8 cellular contexts compared by ENCODE assay signal in genomic region chr11:31509412-31510345, GRCh38. TPM values are rescaled to one million over a fixed set of nuclear protein-coding genes. Genes with fewer than 3 reads are reported as not detected.
DNase-seq lines count a peak whose midpoint lies in the region; ATAC-seq and TF ChIP-seq lines count a peak whose summit lies in the region.

ELP4 (plus strand) TSS chr11:31509767; CDS start chr11:31509785, 18 bp downstream.
IMMP1L (minus strand) TSS chr11:31509622; CDS start chr11:31463276, 46,346 bp downstream.

- H3K4me1 Mint-ChIP-seq in activated naive CD8-positive, alpha-beta T cell treated with anti-CD3 and anti-CD28 coated beads, Interleukin-2, amount 50 U/mL, for 24 hours, result peaks cover 31% of the 10 kb centered on the region
- peaks cover 24% of the 10 kb centered on the region for H3K4me1 Mint-ChIP-seq in type B pancreatic cell (ENCODE audit: unreplicated experiment)

- H3K4me3 Mint-ChIP-seq in activated naive CD8-positive, alpha-beta T cell treated with anti-CD3 and anti-CD28 coated beads, Interleukin-2, amount 50 U/mL, for 24 hours, result peak within 1 kb of the TSS; percentile 98
- H3K4me3 Mint-ChIP-seq in type B pancreatic cell, result peak within 1 kb of the TSS; percentile 100

- intact Hi-C loops in cardiac septum (cut with DNase I), result no loop called here

- no peaks in the 10 kb centered on the region for H3K9me3 Mint-ChIP-seq in activated naive CD8-positive, alpha-beta T cell treated with anti-CD3 and anti-CD28 coated beads, Interleukin-2, amount 50 U/mL, for 24 hours
- H3K9me3 Mint-ChIP-seq in type B pancreatic cell, result no peaks in the 10 kb centered on the region

- peaks cover 2% of the 10 kb centered on the region for H3K36me3 Mint-ChIP-seq in activated naive CD8-positive, alpha-beta T cell treated with anti-CD3 and anti-CD28 coated beads, Interleukin-2, amount 50 U/mL, for 24 hours (ENCODE audit: low read depth)
- H3K36me3 Mint-ChIP-seq in type B pancreatic cell, result peaks cover 15% of the 10 kb centered on the region

- TF ChIP-seq CTCF in GM12865 (IDR thresholded peaks at IDR 0.05; ENCODE audit: insufficient read depth, low read depth, low read length, missing control alignments) (no peak), type B pancreatic cell (conservative IDR thresholded peaks at IDR 0.05) (no peak)

- H3K4me3 ChIP-seq in GM12865 (ENCODE audit: low read depth, low read length), result peak within 1 kb of the TSS; percentile 84

- peaks cover 1% of the 10 kb centered on the region for H3K27me3 Mint-ChIP-seq in activated naive CD8-positive, alpha-beta T cell treated with anti-CD3 and anti-CD28 coated beads, Interleukin-2, amount 50 U/mL, for 24 hours
- H3K27me3 Mint-ChIP-seq in type B pancreatic cell, result no peaks in the 10 kb centered on the region

- peak within 1 kb of the TSS; percentile 93 for H3K27ac Mint-ChIP-seq in activated naive CD8-positive, alpha-beta T cell treated with anti-CD3 and anti-CD28 coated beads, Interleukin-2, amount 50 U/mL, for 24 hours
- H3K27ac Mint-ChIP-seq in type B pancreatic cell, result peak within 1 kb of the TSS; percentile 99

- DNase-seq in GM12865 (ENCODE audit: low read depth) (peak; percentile 98), NCI-H1417 treated with DMSO at 0.1 percent for 48 hours (lab: John Stamatoyannopoulos, UW) (peak; percentile 96), SW480 (ENCODE audit: low spot score) (peak; percentile 98), cardiac septum (ENCODE audit: low spot score) (peak; percentile 97), pons (ENCODE audit: low spot score) (peak; percentile 98), type B pancreatic cell (ENCODE audit: extremely low spot score, unreplicated experiment) (peak; percentile 93)
- DNase-seq in activated naive CD8-positive, alpha-beta T cell treated with anti-CD3 and anti-CD28 coated beads, Interleukin-2, amount 50 U/mL, for 24 hours, result peak; percentile 92

- peak; percentile 100 for ATAC-seq in HG02763 (IDR thresholded peaks at IDR 0.05; ENCODE audit: unreplicated experiment)
- peak; percentile 100 for ATAC-seq in activated naive CD8-positive, alpha-beta T cell treated with anti-CD3 and anti-CD28 coated beads, Interleukin-2, amount 50 U/mL, for 24 hours

RNA-seq across cellular contexts. Expression of gene ELP4, which starts in this region (rescaled TPM):
- total RNA-seq in cardiac septum (12.6 TPM), type B pancreatic cell (ENCODE audit: low replicate concordance) (15.1 and 21.7 TPM in 2 replicates)

RNA-seq across cellular contexts. Expression of gene IMMP1L, which starts in this region (rescaled TPM):
- total RNA-seq in cardiac septum (23.7 TPM), type B pancreatic cell (ENCODE audit: low replicate concordance) (27.7 and 35.2 TPM in 2 replicates)

Comparison
In these comparisons a context has a peak if more than half of its experiments do, and no peak if none do; other contexts are left out.
1. Peak in every context shown above with its lines: DNase-seq, ATAC-seq and H3K4me3 ChIP-seq.